9 cellular contexts compared by ENCODE assay signal in the genomic region with DNA sequence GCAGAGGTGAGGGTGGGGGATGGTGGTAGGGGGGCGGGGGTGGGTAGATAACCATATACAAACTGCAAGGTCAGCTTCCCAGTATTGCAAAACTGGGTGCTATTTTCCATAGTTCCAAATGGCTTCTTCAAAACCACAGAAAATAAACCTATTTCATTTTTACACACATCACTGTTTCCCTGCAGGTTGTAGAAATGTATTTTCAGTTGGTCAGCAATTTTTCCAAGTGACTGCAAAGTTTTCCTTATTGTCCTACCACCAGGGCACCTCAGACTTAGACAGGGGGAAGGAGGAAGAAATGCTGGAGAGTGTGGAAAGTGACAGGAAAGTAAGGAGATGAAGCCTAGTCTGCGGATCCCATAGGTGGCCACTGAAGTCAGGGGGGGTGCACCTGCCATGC.
"Had no signal": no experiment of that assay in that cellular context is flagged by ENCODE, and none has a peak within 500 bp of the region (broad histone marks: within the 10 kb centered on the region; RNA-seq: fewer than 3 reads in every experiment).

No MANE protein-coding gene starts in this region.

- H3K36me3 ChIP-seq: HAP-1 had no signal

- H3K27ac Mint-ChIP-seq: HFFc6 had no signal

- H2AFZ ChIP-seq: GM23248 had no signal

- H3K9me3 ChIP-seq: HAP-1 had no signal

- ATAC-seq: HCT116 had no signal

- H3K9ac ChIP-seq: GM23248 had no signal

- H3K4me3 Mint-ChIP-seq: HFFc6 had no signal

- H3K27ac ChIP-seq: GM23248, HL-60 had no signal

- H3K4me3 ChIP-seq: GM23248, HAP-1 had no signal

- DNase-seq: GM23248, GOT3, H7, HFFc6, IMR-90, KBM-7 had no signal
